In genomic region chr16:54397190-54397835, GRCh38 we compare ENCODE assay signal across 1 cellular context.
TF ChIP-seq lines count a peak whose summit lies in the region.

No MANE protein-coding gene starts in this region.

TF ChIP-seq in GM23338, 12 proteins besides CTCF, POLR2A, EP300 and RAD21 (continued from another document):
- TF ChIP-seq ZNF462 (CRISPR knock-in tag; IDR thresholded peaks at IDR 0.05) (no peak), EZH2phosphoT487 (IDR thresholded peaks at IDR 0.05; ENCODE audit: unreplicated experiment) (no peak), EZH2 (IDR thresholded peaks at IDR 0.05; ENCODE audit: low read depth, unreplicated experiment) (no peak), ZNF331 (CRISPR knock-in tag; IDR thresholded peaks at IDR 0.05; ENCODE audit: low read depth) (no peak)
